11 cellular contexts compared by ENCODE assay signal in genomic region chr10:16867556-16867955, GRCh38. TPM values are rescaled to one million over a fixed set of nuclear protein-coding genes. Genes with fewer than 3 reads are reported as not detected.
DNase-seq lines count a peak whose midpoint lies in the region; ATAC-seq and TF ChIP-seq lines count a peak whose summit lies in the region.
"Had no signal": no experiment of that assay in that cellular context is flagged by ENCODE, and none has a peak within 500 bp of the region (broad histone marks: within the 10 kb centered on the region; RNA-seq: fewer than 3 reads in every experiment).

No MANE protein-coding gene starts in this region.

- in situ Hi-C loops in ACHN (cut with HindIII; ENCODE audit: low pct_ligation_motif_present, low pct_unique_long_range_greater_than_20kb, low sequenced_read_pairs): loop anchor here (25.0 kb wide), 1 partner anchor 370 kb away; the partner anchor contains the start of gene VIM
- in situ Hi-C loops in brain microvascular endothelial cell (cut with HindIII; ENCODE audit: low pct_ligation_motif_present, low sequenced_read_pairs): loop anchor here (25.0 kb wide), 1 partner anchor 370 kb away; the partner anchor contains the start of gene VIM

- intact Hi-C loops in upper lobe of right lung (cut with DNase I): no loop called here

- no peaks in the 10 kb centered on the region for H3K9me3 ChIP-seq in upper lobe of right lung

- ATAC-seq in upper lobe of right lung: no peak

- no peaks in the 10 kb centered on the region for H3K4me1 ChIP-seq in upper lobe of right lung

- no peak for TF ChIP-seq CTCF in brain microvascular endothelial cell (IDR thresholded peaks at IDR 0.05; ENCODE audit: low read depth, low read length, missing control alignments)
- TF ChIP-seq CTCF in upper lobe of right lung (IDR thresholded peaks at IDR 0.05): no peak

- H3K27me3 ChIP-seq in brain microvascular endothelial cell (replicated peaks) (no peaks in the 10 kb centered on the region), upper lobe of right lung (no peaks in the 10 kb centered on the region)

- H3K27ac ChIP-seq in brain microvascular endothelial cell (no peak overlapping the region), upper lobe of right lung (no peak overlapping the region)

- no peak overlapping the region for H3K4me3 ChIP-seq in brain microvascular endothelial cell (ENCODE audit: low read depth, low read length)
- H3K4me3 ChIP-seq in upper lobe of right lung: no peak overlapping the region

- H3K36me3 ChIP-seq in brain microvascular endothelial cell (replicated peaks) (no peaks in the 10 kb centered on the region), upper lobe of right lung (no peaks in the 10 kb centered on the region)

- DNase-seq in ACHN (peak; percentile 18), HT1080 (ENCODE audit: low read depth) (peak; percentile 75), brain microvascular endothelial cell (peak; percentile 12), iris pigment epithelial cell (ENCODE audit: low read depth) (peak; percentile 49), DMS 273 (lab: John Stamatoyannopoulos, UW; ENCODE audit: unreplicated experiment) (no peak), upper lobe of right lung (no peak), MV-4-11 (lab: John Stamatoyannopoulos, UW) (no peak), HT-29 (ENCODE audit: low spot score) (no peak)
- DNase-seq: islet precursor cell; KG1; stimulated activated CD4-positive, alpha-beta T cell treated with anti-CD3 and anti-CD28 coated beads, Interleukin-1b, Interleukin-23, amount 100 ng/mL, for 48 hours had no signal

RNA-seq across cellular contexts. Expression of gene RSU1, which starts 50.3 kb away (rescaled TPM):
- 42.5 and 69.9 TPM in 2 replicates for total RNA-seq in HT1080 (2014; rRNA removed; shearing (Covaris generic))
- 47.3 and 52.1 TPM in 2 replicates for polyA plus RNA-seq in HT1080 (2015; cell fraction: cytosol; rRNA removed)
- polyA plus RNA-seq in HT1080 (2015; cell fraction: nucleus; rRNA removed): 55.1 and 56.4 TPM in 2 replicates
- total RNA-seq in upper lobe of right lung: 77.8 TPM
- 9.5 and 13.3 TPM in 2 replicates for total RNA-seq in HT-29 (2014; rRNA removed; shearing (Covaris generic))

Comparison
In these comparisons a context has a peak if more than half of its experiments do, and no peak if none do; other contexts are left out.
1. DNase-seq: peak in ACHN (single experiment), HT1080 (single experiment), brain microvascular endothelial cell (single experiment) and iris pigment epithelial cell (single experiment); none in DMS 273 (single experiment), upper lobe of right lung (single experiment), MV-4-11 (single experiment) and HT-29 (single experiment).